ENCODE assay signal across 8 cellular contexts in genomic region chrY:25148007-25148406, GRCh38.
DNase-seq lines count a peak whose midpoint lies in the region; ATAC-seq lines count a peak whose summit lies in the region.
"Not testable (repeated sequence)": the region's sequence is repeated elsewhere in the genome, so short reads cannot be mapped to it uniquely, and the experiment has no call there.

No MANE protein-coding gene starts in this region.

- DNase-seq in left lobe of liver (ENCODE audit: low spot score): not testable (repeated sequence)

- not testable (repeated sequence) for H3K9me3 Mint-ChIP-seq in activated T-helper 17 cell treated with anti-CD3 and anti-CD28 coated beads, Interleukin-2, amount 50 U/mL, for 72 hours

- H3K36me3 Mint-ChIP-seq in activated T-helper 17 cell treated with anti-CD3 and anti-CD28 coated beads, Interleukin-2, amount 50 U/mL, for 72 hours (ENCODE audit: low read depth): not testable (repeated sequence)

- H3K4me3 Mint-ChIP-seq in activated T-helper 17 cell treated with anti-CD3 and anti-CD28 coated beads, Interleukin-2, amount 50 U/mL, for 72 hours: not testable (repeated sequence)

- H3K4me1 Mint-ChIP-seq in activated T-helper 17 cell treated with anti-CD3 and anti-CD28 coated beads, Interleukin-2, amount 50 U/mL, for 72 hours: not testable (repeated sequence)

- H3K27me3 Mint-ChIP-seq in activated T-helper 17 cell treated with anti-CD3 and anti-CD28 coated beads, Interleukin-2, amount 50 U/mL, for 72 hours: not testable (repeated sequence)

- ATAC-seq in GM19025 (IDR thresholded peaks at IDR 0.05; ENCODE audit: low read depth, unreplicated experiment) (peak; percentile 98), GM21447 (IDR thresholded peaks at IDR 0.05; ENCODE audit: unreplicated experiment) (peak; percentile 100), HG02623 (IDR thresholded peaks at IDR 0.05; ENCODE audit: unreplicated experiment) (peak; percentile 98), HG02981 (IDR thresholded peaks at IDR 0.05; ENCODE audit: unreplicated experiment) (peak; percentile 95), HG03280 (IDR thresholded peaks at IDR 0.05; ENCODE audit: unreplicated experiment) (peak; percentile 94), HG03521 (IDR thresholded peaks at IDR 0.05; ENCODE audit: unreplicated experiment) (peak; percentile 95), left lobe of liver (peak; percentile 67)
- ATAC-seq in activated T-helper 17 cell treated with anti-CD3 and anti-CD28 coated beads, Interleukin-2, amount 50 U/mL, for 72 hours (replicated peaks): peak; percentile 87

- H3K27ac Mint-ChIP-seq in activated T-helper 17 cell treated with anti-CD3 and anti-CD28 coated beads, Interleukin-2, amount 50 U/mL, for 72 hours: not testable (repeated sequence)
